Comparison of ENCODE assay signal across 3 cellular contexts in genomic region chr4:103982454-103982853, GRCh38.
TF ChIP-seq lines count a peak whose summit lies in the region.

No MANE protein-coding gene starts in this region.

TF ChIP-seq in A549, 52 proteins besides CTCF, POLR2A, EP300 and RAD21:
- TF ChIP-seq HES2 (IDR thresholded peaks at IDR 0.05) (no peak), MAFK (IDR thresholded peaks at IDR 0.05; ENCODE audit: partially characterized antibody) (peak; percentile 54), HDAC2 (IDR thresholded peaks at IDR 0.05) (no peak)

TF ChIP-seq in IMR-90, 13 proteins besides CTCF, POLR2A, EP300 and RAD21:
- no peak for TF ChIP-seq CEBPB (IDR thresholded peaks at IDR 0.05; ENCODE audit: low read depth, low read length)
- TF ChIP-seq MAFK (IDR thresholded peaks at IDR 0.05; ENCODE audit: low read depth, low read length): peak; percentile 69

TF ChIP-seq in H1, 55 proteins besides CTCF, POLR2A, EP300 and RAD21:
- TF ChIP-seq TEAD4 (IDR thresholded peaks at IDR 0.05; ENCODE audit: low read depth, low read length) (no peak), SP2 (IDR thresholded peaks at IDR 0.05; ENCODE audit: low read length) (no peak), KDM1A (IDR thresholded peaks at IDR 0.05; ENCODE audit: borderline replicate concordance, low read length) (no peak), SIRT6 (IDR thresholded peaks at IDR 0.05; ENCODE audit: low read length) (no peak), GTF2F1 (IDR thresholded peaks at IDR 0.05; ENCODE audit: borderline replicate concordance, low read depth, low read length) (no peak), CHD2 (IDR thresholded peaks at IDR 0.05; ENCODE audit: low read length) (no peak), EZH2 (IDR thresholded peaks at IDR 0.05; ENCODE audit: low read depth, low read length, severe bottlenecking) (no peak), KDM4A (IDR thresholded peaks at IDR 0.05; ENCODE audit: low read depth, low read length, severe bottlenecking) (no peak), MAX (IDR thresholded peaks at IDR 0.05) (no peak), SIX5 (IDR thresholded peaks at IDR 0.05; ENCODE audit: low read depth, low read length) (no peak), JUN (IDR thresholded peaks at IDR 0.05; ENCODE audit: low read depth, low read length) (no peak), FOSL1 (IDR thresholded peaks at IDR 0.05; ENCODE audit: insufficient read depth, low read depth, low read length) (no peak), RBBP5 (IDR thresholded peaks at IDR 0.05; ENCODE audit: borderline replicate concordance, low read depth, low read length) (no peak), TAF1 (IDR thresholded peaks at IDR 0.05; ENCODE audit: low read depth, low read length) (no peak)
